Comparison of ENCODE assay signal across 13 cellular contexts in genomic region chr12:121129705-121130147, GRCh38. TPM values are rescaled to one million over a fixed set of nuclear protein-coding genes. Genes with fewer than 3 reads are reported as not detected.
DNase-seq lines count a peak whose midpoint lies in the region; ATAC-seq, FAIRE-seq and TF ChIP-seq lines count a peak whose summit lies in the region.
"Had no signal": no experiment of that assay in that cellular context is flagged by ENCODE, and none has a peak within 500 bp of the region (broad histone marks: within the 10 kb centered on the region; RNA-seq: fewer than 3 reads in every experiment).

No MANE protein-coding gene starts in this region.

- no peak for FAIRE-seq in frontal cortex (lab: Jason Lieb, UNC)
- FAIRE-seq: H54 had no signal

- 91% methylated on average over 4 of the region's 4 CpGs for WGBS in aorta, 2 donors

- H3K27me3 ChIP-seq in CD4-positive, alpha-beta memory T cell (ENCODE audit: insufficient read depth, low read length) = no peaks in the 10 kb centered on the region
- no peaks in the 10 kb centered on the region for H3K27me3 ChIP-seq in colonic mucosa
- H3K27me3 ChIP-seq in rectal smooth muscle tissue (ENCODE audit: control insufficient read depth, insufficient read depth, low read length) = no peaks in the 10 kb centered on the region
- H3K27me3 ChIP-seq in aorta (ENCODE audit: control insufficient read depth in 1 of 2, insufficient read depth in 2 of 2, low read length in 1 of 2) = no peaks in the 10 kb centered on the region
- peaks cover 45% of the 10 kb centered on the region for H3K27me3 ChIP-seq in WERI-Rb-1 (ENCODE audit: insufficient read depth, low read depth, severe bottlenecking)

- peak overlapping the region; percentile 31 to 36 for H3K4me3 ChIP-seq in CD4-positive, alpha-beta memory T cell (ENCODE audit: low read length in 2 of 2)
- H3K4me3 ChIP-seq in NB4 (ENCODE audit: low read depth, low read length) (peak overlapping the region; percentile 22), colonic mucosa (no peak overlapping the region), rectal smooth muscle tissue (ENCODE audit: low read length) (no peak overlapping the region), aorta (ENCODE audit: low read length in 2 of 2) (no peak overlapping the region), WERI-Rb-1 (ENCODE audit: low read depth, low read length) (no peak overlapping the region)

- no peak for TF ChIP-seq CTCF in NB4 (IDR thresholded peaks at IDR 0.05; ENCODE audit: low read depth, low read length)
- no peak for TF ChIP-seq CTCF in colonic mucosa (IDR thresholded peaks at IDR 0.05)
- no peak for TF ChIP-seq CTCF in WERI-Rb-1 (IDR thresholded peaks at IDR 0.05; ENCODE audit: low read depth, low read length)

- ATAC-seq in aorta (ENCODE audit: low FRiP score) (no peak), GM19397 (IDR thresholded peaks at IDR 0.05; ENCODE audit: unreplicated experiment) (no peak)
- ATAC-seq: foreskin keratinocyte had no signal

- H3K4me1 ChIP-seq in CD4-positive, alpha-beta memory T cell (ENCODE audit: insufficient read depth, low read length) = peaks cover 70% of the 10 kb centered on the region
- peaks cover 8% of the 10 kb centered on the region for H3K4me1 ChIP-seq in colonic mucosa
- peaks cover 11% of the 10 kb centered on the region for H3K4me1 ChIP-seq in rectal smooth muscle tissue (ENCODE audit: control insufficient read depth, insufficient read depth, low read length)
- H3K4me1 ChIP-seq in aorta (ENCODE audit: control insufficient read depth in 1 of 2, insufficient read depth in 2 of 2, low read length in 2 of 2) = no peaks in the 10 kb centered on the region

- peaks cover 0 to 3% of the 10 kb centered on the region in 2 donors for H3K36me3 Mint-ChIP-seq in CD4-positive, alpha-beta memory T cell
- H3K36me3 Mint-ChIP-seq: brain had no signal

- intact Hi-C loops in CD4-positive, alpha-beta memory T cell (cut with micrococcal nuclease) = loop anchor here (1.0 to 2.0 kb wide), 4 partner anchors 19 to 167 kb away; partner anchors contain the start of genes CAMKK2 and P2RX4
- intact Hi-C loops in colonic mucosa (cut with DNase I) (loop anchor here (5.0 kb wide), 1 partner anchor 78 kb away; no protein-coding TSS in a partner anchor), aorta (cut with DNase I) (no loop called here)

- POLR2A ChIA-PET in CD4-positive, alpha-beta memory T cell (lab: Charles Lee; ENCODE audit: partially characterized antibody) = interaction anchor here (2.5 kb wide), 1 partner anchor 95 kb away, joined by 15 read pairs; no protein-coding TSS in a partner anchor

- peak overlapping the region; percentile 88 to 97 (median 93) for H3K27ac Mint-ChIP-seq in CD4-positive, alpha-beta memory T cell

- CTCF ChIA-PET in CD4-positive, alpha-beta memory T cell (lab: Charles Lee; ENCODE audit: partially characterized antibody) = no interaction called here

- H3K9ac ChIP-seq in colonic mucosa (ENCODE audit: low read depth in 2 of 2, low read length in 2 of 2) (no peak overlapping the region), rectal smooth muscle tissue (ENCODE audit: low read length) (no peak overlapping the region)

- no peaks in the 10 kb centered on the region for H3K36me3 ChIP-seq in CD4-positive, alpha-beta memory T cell (ENCODE audit: insufficient read depth, low read length)
- H3K36me3 ChIP-seq in colonic mucosa (no peaks in the 10 kb centered on the region), rectal smooth muscle tissue (ENCODE audit: control insufficient read depth, insufficient read depth, low read length) (no peaks in the 10 kb centered on the region), aorta (ENCODE audit: control insufficient read depth in 1 of 2, insufficient read depth in 2 of 2, low read length in 1 of 2) (no peaks in the 10 kb centered on the region), WERI-Rb-1 (no peaks in the 10 kb centered on the region)

- no peaks in the 10 kb centered on the region for H3K27me3 Mint-ChIP-seq in CD4-positive, alpha-beta memory T cell

- DNase-seq in CD4-positive, alpha-beta memory T cell = no peak
- no peak for DNase-seq in NB4 (ENCODE audit: low read depth)
- no peak for DNase-seq in colonic mucosa
- DNase-seq in aorta = no peak
- DNase-seq in frontal cortex (ENCODE audit: low spot score in 2 of 2) = no peak
- DNase-seq in WERI-Rb-1 = no peak
- DNase-seq: DMS79, foreskin keratinocyte, NCI-H1092 had no signal

- peaks cover 55 to 93% (median 68%) of the 10 kb centered on the region in 4 donors for H3K4me1 Mint-ChIP-seq in CD4-positive, alpha-beta memory T cell

- no peak for TF ChIP-seq POLR2A in NB4 (IDR thresholded peaks at IDR 0.05; ENCODE audit: extremely low read depth, insufficient read length)

- H3K4me3 Mint-ChIP-seq in CD4-positive, alpha-beta memory T cell = peak overlapping the region; percentile 79 to 91 (median 86)

- no peaks in the 10 kb centered on the region for H3K9me3 ChIP-seq in CD4-positive, alpha-beta memory T cell (ENCODE audit: control insufficient read depth in 1 of 2, low read length in 2 of 2)
- no peaks in the 10 kb centered on the region for H3K9me3 ChIP-seq in colonic mucosa
- H3K9me3 ChIP-seq in aorta (ENCODE audit: control insufficient read depth, low read length) = no peaks in the 10 kb centered on the region
- no peaks in the 10 kb centered on the region for H3K9me3 ChIP-seq in WERI-Rb-1 (ENCODE audit: severe bottlenecking)

- no peaks in the 10 kb centered on the region for H3K9me3 Mint-ChIP-seq in CD4-positive, alpha-beta memory T cell

- H3K27ac ChIP-seq in CD4-positive, alpha-beta memory T cell (ENCODE audit: low read depth, low read length) = peak overlapping the region; percentile 53
- H3K27ac ChIP-seq in colonic mucosa (peak overlapping the region; percentile 79), rectal smooth muscle tissue (ENCODE audit: low read depth, low read length) (peak overlapping the region; percentile 41), aorta (ENCODE audit: low read depth in 1 of 2, low read length in 2 of 2) (no peak overlapping the region), WERI-Rb-1 (no peak overlapping the region)
- H3K27ac ChIP-seq: foreskin keratinocyte had no signal

RNA-seq across cellular contexts. Expression of gene P2RX7, which starts 3.0 kb away (rescaled TPM):
- total RNA-seq in CD4-positive, alpha-beta memory T cell = 1 to 10 TPM; 7.0 to 7.3 TPM
- 1 to 10 TPM; 3.8 to 8.6 TPM for polyA plus RNA-seq in CD4-positive, alpha-beta memory T cell
- total RNA-seq in colonic mucosa = 1 to 10 TPM in 1 of 2 donors, under 1 TPM in 1; 0.62 to 1.7 TPM
- total RNA-seq in aorta = 10 to 100 TPM in 1 of 2 donors, 1 to 10 TPM in 1; 3.9 to 12.8 TPM
- 1 to 10 TPM; 2.1 to 4.4 TPM for polyA plus RNA-seq in aorta
- 1.2 TPM for total RNA-seq in frontal cortex

Comparison
In these comparisons a context has a peak if more than half of its experiments do, and no peak if none do; other contexts are left out.
1. H3K27ac ChIP-seq: peak in CD4-positive, alpha-beta memory T cell (single experiment), colonic mucosa (single experiment) and rectal smooth muscle tissue (single experiment); none in aorta (0 of 2) and WERI-Rb-1 (single experiment).
2. H3K4me3 ChIP-seq: peak in CD4-positive, alpha-beta memory T cell (2 of 2) and NB4 (single experiment); none in colonic mucosa (single experiment), rectal smooth muscle tissue (single experiment), aorta (0 of 2) and WERI-Rb-1 (single experiment).
3. intact Hi-C loops: an anchor here in CD4-positive, alpha-beta memory T cell (1.0 to 2.0 kb wide) and colonic mucosa (5.0 kb wide); none called in aorta.